Comparison of ENCODE assay signal across 13 cellular contexts in genomic region chr5:91269198-91269597, GRCh38.
DNase-seq lines count a peak whose midpoint lies in the region; ATAC-seq and TF ChIP-seq lines count a peak whose summit lies in the region.
"Had no signal": no experiment of that assay in that cellular context is flagged by ENCODE, and none has a peak within 500 bp of the region (broad histone marks: within the 10 kb centered on the region; RNA-seq: fewer than 3 reads in every experiment).

No MANE protein-coding gene starts in this region.

- intact Hi-C loops in tibial artery (cut with DNase I; ENCODE audit: low total_unique reads) = loop anchor here (10.0 kb wide), 1 partner anchor 164 kb away; no protein-coding TSS in a partner anchor
- intact Hi-C loops in lower lobe of right lung (cut with DNase I) = no loop called here

- H3K27me3 ChIP-seq in tibial artery (no peaks in the 10 kb centered on the region), lower lobe of right lung (ENCODE audit: low read depth) (no peaks in the 10 kb centered on the region)
- H3K27me3 ChIP-seq: ovary had no signal

- peaks cover 0 to 18% (median 6%) of the 10 kb centered on the region in 4 donors for H3K4me1 ChIP-seq in tibial artery
- H3K4me1 ChIP-seq in lower lobe of right lung = no peaks in the 10 kb centered on the region

- no peaks in the 10 kb centered on the region for H3K9me3 ChIP-seq in KOPT-K1 (ENCODE audit: insufficient read depth, low read length, poor library complexity, severe bottlenecking)
- no peaks in the 10 kb centered on the region for H3K9me3 ChIP-seq in tibial artery
- no peaks in the 10 kb centered on the region for H3K9me3 ChIP-seq in lower lobe of right lung
- H3K9me3 ChIP-seq: ovary, thoracic aorta had no signal

- peak; percentile 7 for DNase-seq in activated naive CD4-positive, alpha-beta T cell treated with Interleukin-2 at 50 U/mL for 16 hours
- no peak for DNase-seq in activated naive CD4-positive, alpha-beta T cell treated with anti-CD3 and anti-CD28 coated beads, Interleukin-2, amount 50 U/mL, for 16 hours
- DNase-seq in superior temporal gyrus (ENCODE audit: extremely low spot score) = peak; percentile 74
- no peak for DNase-seq in EL
- no peak for DNase-seq in tibial artery
- no peak for DNase-seq in lower lobe of right lung
- DNase-seq: Karpas-422, NCI-H187 treated with DMSO at 0.1 percent for 48 hours, ovary had no signal

- no peaks in the 10 kb centered on the region for H3K36me3 ChIP-seq in KOPT-K1 (ENCODE audit: insufficient read depth, low read length)
- H3K36me3 ChIP-seq in tibial artery = no peaks in the 10 kb centered on the region
- no peaks in the 10 kb centered on the region for H3K36me3 ChIP-seq in lower lobe of right lung
- H3K36me3 ChIP-seq: ovary, thoracic aorta had no signal

- no peak for ATAC-seq in lower lobe of right lung

- H3K4me3 ChIP-seq in tibial artery (no peak overlapping the region), lower lobe of right lung (no peak overlapping the region)
- H3K4me3 ChIP-seq: coronary artery, ovary, thoracic aorta had no signal

- TF ChIP-seq CTCF in tibial artery (IDR thresholded peaks at IDR 0.05) (no peak), lower lobe of right lung (IDR thresholded peaks at IDR 0.05) (no peak)

- peak overlapping the region; percentile 79 for H3K27ac ChIP-seq in KOPT-K1 (ENCODE audit: low read depth, low read length, poor library complexity, severe bottlenecking)
- peak overlapping the region; percentile 60 for H3K27ac ChIP-seq in cingulate gyrus (ENCODE audit: low read depth, low read length)
- no peak overlapping the region for H3K27ac ChIP-seq in tibial artery
- no peak overlapping the region for H3K27ac ChIP-seq in lower lobe of right lung
- H3K27ac ChIP-seq: coronary artery, ovary, thoracic aorta had no signal

Comparison
In these comparisons a context has a peak if more than half of its experiments do, and no peak if none do; other contexts are left out.
1. DNase-seq: peak in activated naive CD4-positive, alpha-beta T cell treated with Interleukin-2 at 50 U/mL for 16 hours (single experiment) and superior temporal gyrus (single experiment); none in activated naive CD4-positive, alpha-beta T cell treated with anti-CD3 and anti-CD28 coated beads, Interleukin-2, amount 50 U/mL, for 16 hours (single experiment), EL (single experiment), tibial artery (0 of 2) and lower lobe of right lung (single experiment).
2. H3K27ac ChIP-seq: peak in KOPT-K1 (single experiment) and cingulate gyrus (single experiment); none in tibial artery (0 of 2) and lower lobe of right lung (single experiment).